ENCODE assay signal across 9 cellular contexts in the genomic region with DNA sequence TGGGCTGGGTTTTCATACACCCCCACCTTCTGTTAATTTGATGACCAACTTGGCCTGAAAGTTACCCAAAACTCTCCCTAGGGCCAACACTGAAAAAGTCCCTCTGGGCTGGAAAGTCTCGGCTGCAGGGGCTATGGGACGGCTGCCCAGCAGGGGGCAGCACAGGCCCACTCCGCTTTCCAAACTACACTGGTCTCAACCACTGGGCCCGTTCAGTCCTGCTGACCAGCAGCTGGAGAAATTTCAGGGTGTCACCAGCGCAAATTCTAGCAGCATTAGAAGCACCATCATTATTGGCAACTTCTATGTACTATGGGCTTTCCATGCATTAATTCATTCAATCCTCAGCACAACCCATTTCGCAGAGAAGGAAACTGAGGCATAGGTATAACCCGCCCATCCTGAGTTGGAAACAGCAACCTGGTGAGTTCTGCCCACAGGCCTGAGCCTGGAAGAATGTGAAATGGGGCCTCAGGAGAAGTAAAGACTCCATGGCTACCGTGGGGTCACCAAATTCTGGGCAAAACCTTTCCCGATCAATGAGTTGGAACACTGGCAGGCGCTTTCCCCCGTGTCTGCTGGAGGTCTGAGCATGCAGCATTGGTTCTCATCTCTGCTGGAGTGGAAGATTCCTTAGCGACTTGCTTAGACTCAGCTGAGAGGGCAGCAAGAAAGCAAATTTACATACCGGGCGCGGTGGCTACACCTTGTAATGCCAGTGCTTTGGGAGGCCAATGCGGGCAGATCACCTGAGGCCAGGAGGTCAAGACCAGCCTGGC. TPM values are rescaled to one million over a fixed set of nuclear protein-coding genes. Genes with fewer than 3 reads are reported as not detected.
DNase-seq lines count a peak whose midpoint lies in the region; ATAC-seq and TF ChIP-seq lines count a peak whose summit lies in the region.
"Had no signal": no experiment of that assay in that cellular context is flagged by ENCODE, and none has a peak within 500 bp of the region (broad histone marks: within the 10 kb centered on the region; RNA-seq: fewer than 3 reads in every experiment).

No MANE protein-coding gene starts in this region.

- in situ Hi-C loops in transverse colon (cut with MboI; ENCODE audit: low pct_ligation_motif_present in 1 of 4, low pct_unique_long_range_greater_than_20kb in 1 of 4, low sequenced_read_pairs in 3 of 4), result no loop called here

- BruUV-seq in Caco-2 (replicated peaks; lab: Mats Ljungman, UMichigan), result no TSS peak

- H3K4me1 ChIP-seq in Caco-2 (peaks cover 11% of the 10 kb centered on the region), esophagus squamous epithelium (peaks cover 0 to 6% (median 0%) of the 10 kb centered on the region in 3 donors), neural progenitor cell (no peaks in the 10 kb centered on the region), transverse colon (no peaks in the 10 kb centered on the region)

- H3K9me3 ChIP-seq in Caco-2 (no peaks in the 10 kb centered on the region), esophagus squamous epithelium (no peaks in the 10 kb centered on the region), neural progenitor cell (ENCODE audit: low read depth) (no peaks in the 10 kb centered on the region), transverse colon (no peaks in the 10 kb centered on the region)

- H3K4me3 ChIP-seq in Caco-2 (ENCODE audit: low read depth, low read length) (no peak overlapping the region), esophagus squamous epithelium (no peak overlapping the region), neural progenitor cell (no peak overlapping the region), transverse colon (no peak overlapping the region)

- H3K4me3 Mint-ChIP-seq in Caco-2 (ENCODE audit: unreplicated experiment) (no peak overlapping the region), neural progenitor cell (no peak overlapping the region)

- H3K9ac ChIP-seq in neural progenitor cell, result no peak overlapping the region

- CTCF ChIA-PET in Caco-2 (lab: Charles Lee), result interaction anchor here (1.0 kb wide), 1 partner anchor 66 kb away, joined by 4 read pairs; no protein-coding TSS in a partner anchor

- H3K27ac ChIP-seq in esophagus squamous epithelium (no peak overlapping the region), neural progenitor cell (no peak overlapping the region), transverse colon (no peak overlapping the region)

- H3F3A ChIP-seq in neural progenitor cell (ENCODE audit: low read depth), result no peaks in the 10 kb centered on the region

- H3K36me3 ChIP-seq in Caco-2 (ENCODE audit: control insufficient read depth, insufficient read depth, low read length) (no peaks in the 10 kb centered on the region), esophagus squamous epithelium (peaks cover 41 to 87% (median 52%) of the 10 kb centered on the region in 3 donors), neural progenitor cell (no peaks in the 10 kb centered on the region), transverse colon (peaks cover 0 to 62% (median 18%) of the 10 kb centered on the region in 4 donors)

- peak; percentile 65 to 76 for TF ChIP-seq CTCF in Caco-2 (IDR thresholded peaks at IDR 0.05; ENCODE audit: insufficient read depth in 1 of 2, low read depth in 1 of 2, low read length in 1 of 2, severe bottlenecking in 1 of 2, unreplicated experiment in 1 of 2)
- TF ChIP-seq CTCF in esophagus squamous epithelium (IDR thresholded peaks at IDR 0.05), result peak; percentile 51 to 72 (median 65)
- TF ChIP-seq CTCF in neural progenitor cell (IDR thresholded peaks at IDR 0.05), result peak; percentile 90
- TF ChIP-seq CTCF in transverse colon (IDR thresholded peaks at IDR 0.05), result peak; percentile 64 to 80 (median 71)

- intact Hi-C loops in Caco-2 (cut with micrococcal nuclease; ENCODE audit: unreplicated experiment) (no loop called here), esophagus squamous epithelium (cut with DNase I) (no loop called here), transverse colon (cut with DNase I; ENCODE audit: low total_unique reads) (no loop called here)

- no peak overlapping the region for H2AFZ ChIP-seq in neural progenitor cell (replicated peaks)

- H3K79me2 ChIP-seq in neural progenitor cell (ENCODE audit: low read depth), result no peaks in the 10 kb centered on the region

- TF ChIP-seq EP300 in transverse colon (IDR thresholded peaks at IDR 0.05; ENCODE audit: low read depth), result no peak

- ATAC-seq in GM21390 (IDR thresholded peaks at IDR 0.05; ENCODE audit: unreplicated experiment), result peak; percentile 60

- no peaks in the 10 kb centered on the region for H4K20me1 ChIP-seq in neural progenitor cell (ENCODE audit: low read depth)

- H3K27ac Mint-ChIP-seq in Caco-2 (ENCODE audit: unreplicated experiment) (no peak overlapping the region), neural progenitor cell (no peak overlapping the region)

- H3K4me2 ChIP-seq in neural progenitor cell, result no peak overlapping the region

- peaks cover 25% of the 10 kb centered on the region for H3K36me3 Mint-ChIP-seq in Caco-2 (ENCODE audit: insufficient read depth, unreplicated experiment)
- peaks cover 7% of the 10 kb centered on the region for H3K36me3 Mint-ChIP-seq in neural progenitor cell

- no peaks in the 10 kb centered on the region for H3K27me3 Mint-ChIP-seq in Caco-2 (ENCODE audit: insufficient read depth, unreplicated experiment)
- H3K27me3 Mint-ChIP-seq in neural progenitor cell (ENCODE audit: insufficient read depth, low read depth), result peaks cover 4% of the 10 kb centered on the region

- 85 to 91% methylated on average over 14 to 16 of the region's 16 CpGs for WGBS in esophagus squamous epithelium, 2 donors
- WGBS in transverse colon (ENCODE audit: low coverage in 1 of 2), 2 donors, result 85% methylated on average over 16 of the region's 16 CpGs; no CpG with 5 or more reads in 1 of the 2 donors

- H3K9me3 Mint-ChIP-seq in Caco-2 (ENCODE audit: unreplicated experiment), result no peaks in the 10 kb centered on the region
- H3K9me3 Mint-ChIP-seq in neural progenitor cell, result no peaks in the 10 kb centered on the region

- DNase-seq in Caco-2, result peak; percentile 51 to 58
- DNase-seq in NCI-H226, result peak; percentile 29
- peak; percentile 87 for DNase-seq in activated CD8-positive, alpha-beta memory T cell treated with anti-CD3 and anti-CD28 coated beads, Interleukin-2, amount 50 U/mL, for 48 hours
- DNase-seq in esophagus squamous epithelium (lab: John Stamatoyannopoulos, UW), result no peak
- DNase-seq in neural progenitor cell (ENCODE audit: low spot score), result peak; percentile 71
- DNase-seq in transverse colon, result peak; percentile 53
- DNase-seq in NCI-H2107 treated with DMSO at 0.1 percent for 48 hours (lab: John Stamatoyannopoulos, UW; ENCODE audit: unreplicated experiment), result no peak

- TF ChIP-seq POLR2A in esophagus squamous epithelium (IDR thresholded peaks at IDR 0.05) (no peak), transverse colon (IDR thresholded peaks at IDR 0.05) (no peak)

- POLR2A ChIA-PET in Caco-2 (lab: Charles Lee), result no interaction called here

- peaks cover 6% of the 10 kb centered on the region for H3K4me1 Mint-ChIP-seq in Caco-2 (ENCODE audit: low read depth, unreplicated experiment)
- H3K4me1 Mint-ChIP-seq in neural progenitor cell, result no peaks in the 10 kb centered on the region

- H3K27me3 ChIP-seq in Caco-2 (replicated peaks; ENCODE audit: control insufficient read depth, insufficient read depth, low read length) (no peaks in the 10 kb centered on the region), esophagus squamous epithelium (no peaks in the 10 kb centered on the region), neural progenitor cell (no peaks in the 10 kb centered on the region), transverse colon (no peaks in the 10 kb centered on the region)

RNA-seq across cellular contexts. Expression of gene ORM2, which starts 9.7 kb away (rescaled TPM):
- 45.5 and 46.0 TPM in 2 replicates for total RNA-seq in Caco-2 (2022)
- total RNA-seq in esophagus squamous epithelium, result not detected
- total RNA-seq in neural progenitor cell (ENCODE audit: low replicate concordance), result 0.43 TPM in 1 of 2 replicates, not detected in the other
- total RNA-seq in transverse colon, result not detected
- total RNA-seq: urinary bladder had no signal

RNA-seq across cellular contexts. Expression of gene ORM1, which starts 16.4 kb away (rescaled TPM):
- 18.3 and 27.5 TPM in 2 replicates for total RNA-seq in Caco-2 (2022)
- total RNA-seq in esophagus squamous epithelium, result under 1 TPM in 1 of 4 donors, not detected in 3; 0.41 TPM
- 1.5 TPM in 1 of 2 replicates, not detected in the other for total RNA-seq in neural progenitor cell (ENCODE audit: low replicate concordance)
- not detected for total RNA-seq in transverse colon

RNA-seq across cellular contexts. Expression of gene AKNA, which starts 48.5 kb away (rescaled TPM):
- total RNA-seq in Caco-2 (2022) (43.0 and 57.8 TPM in 2 replicates), esophagus squamous epithelium (10 to 100 TPM in 1 of 4 donors, 1 to 10 TPM in 3; 6.1 to 25.0 (median 7.6) TPM), neural progenitor cell (ENCODE audit: low replicate concordance) (11.4 and 13.4 TPM in 2 replicates), transverse colon (10 to 100 TPM; 34.8 to 63.2 (median 48.6) TPM)

Comparison
In these comparisons a context has a peak if more than half of its experiments do, and no peak if none do; other contexts are left out.
1. DNase-seq: peak in Caco-2 (2 of 2), NCI-H226 (single experiment), activated CD8-positive, alpha-beta memory T cell treated with anti-CD3 and anti-CD28 coated beads, Interleukin-2, amount 50 U/mL, for 48 hours (single experiment), neural progenitor cell (single experiment) and transverse colon (single experiment); none in esophagus squamous epithelium (single experiment) and NCI-H2107 treated with DMSO at 0.1 percent for 48 hours (single experiment).
2. RNA of gene ORM2, which starts 9.7 kb away (total RNA-seq): 45.5 to 46.0 TPM in Caco-2; not detected in esophagus squamous epithelium, 0.43 TPM in neural progenitor cell and not detected in transverse colon; every median in the first group is over 10 times any median in the second.
3. Peak in every context shown above with its lines, with median percentiles within 50 percentile points of each other: CTCF ChIP-seq.